Comparison of ENCODE assay signal across 1 cellular context in the genomic region with DNA sequence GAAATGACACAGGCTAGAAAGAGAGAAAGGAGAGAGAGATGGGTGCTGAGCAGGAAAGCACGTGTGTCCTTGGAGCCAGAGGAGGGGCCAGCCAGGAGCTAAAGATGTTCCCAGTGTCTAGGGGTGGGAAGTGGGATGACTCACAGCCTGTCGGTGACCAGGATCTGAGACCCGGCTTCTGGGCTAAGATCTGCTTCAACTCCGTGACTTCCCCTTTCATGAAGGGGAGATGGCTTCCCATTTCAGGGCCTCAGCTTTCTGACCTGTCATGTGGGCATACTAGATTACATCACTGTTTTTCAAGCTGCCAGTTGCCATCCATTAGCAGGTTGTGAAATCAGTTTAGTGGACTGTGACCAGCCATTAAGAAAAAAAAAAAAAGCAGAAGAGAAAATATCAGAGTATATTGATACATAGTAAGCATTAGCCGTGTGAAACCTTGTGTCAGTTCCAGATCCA.
TF ChIP-seq lines count a peak whose summit lies in the region.

No MANE protein-coding gene starts in this region.

TF ChIP-seq in K562, 482 proteins besides CTCF, POLR2A, EP300 and RAD21 (continued from another document and continues in another):
- TF ChIP-seq MNT (conservative IDR thresholded peaks at IDR 0.05) (peak in 1 of 2 experiments; percentile 52; a peak in 1 of 4 replicates), MTA2 (IDR thresholded peaks at IDR 0.05; ENCODE audit: low read depth) (no peak), ZBTB11 (CRISPR knock-in tag; IDR thresholded peaks at IDR 0.05) (no peak), ZNF778 (CRISPR knock-in tag; IDR thresholded peaks at IDR 0.05) (no peak), ARHGAP35 (IDR thresholded peaks at IDR 0.05; ENCODE audit: partially characterized antibody) (no peak), NCOA4 (IDR thresholded peaks at IDR 0.05; ENCODE audit: partially characterized antibody) (no peak), NR2C1 (IDR thresholded peaks at IDR 0.05) (no peak), NR2C1 (tag; IDR thresholded peaks at IDR 0.05) (no peak), NRF1 (conservative IDR thresholded peaks at IDR 0.05 in 1 of 2, IDR thresholded peaks at IDR 0.05 in 1 of 2) (no peak), ZNF134 (CRISPR knock-in tag; conservative IDR thresholded peaks at IDR 0.05) (no peak), PKNOX1 (IDR thresholded peaks at IDR 0.05) (peak; percentile 39; the same call in 1 of the 2 replicates), ZBED1 (IDR thresholded peaks at IDR 0.05) (no peak), MYC (IDR thresholded peaks at IDR 0.05; ENCODE audit: low read depth, low read length) (no peak), MYC (CRISPR knock-in tag; IDR thresholded peaks at IDR 0.05; ENCODE audit: borderline replicate concordance, low read depth) (no peak), ZNF384 (IDR thresholded peaks at IDR 0.05; ENCODE audit: low read depth, low read length) (0 out of 2 replicates have a peak, but pooled peaks have one; percentile 22), SMARCA4 (IDR thresholded peaks at IDR 0.05) (peak; percentile 40; the same call in 1 of the 2 replicates), XRCC4 (IDR thresholded peaks at IDR 0.05; ENCODE audit: extremely low read depth, insufficient read depth, insufficient read length) (no peak), KLF6 (CRISPR knock-in tag; IDR thresholded peaks at IDR 0.05; ENCODE audit: borderline replicate concordance) (no peak), SPI1 (IDR thresholded peaks at IDR 0.05; ENCODE audit: borderline replicate concordance, low read depth, low read length) (peak; percentile 97), KDM1A (IDR thresholded peaks at IDR 0.05) (peak in 1 of 2 experiments; percentile 13; a peak in 1 of 4 replicates), PML (IDR thresholded peaks at IDR 0.05; ENCODE audit: low read length) (no peak), NR2C2 (CRISPR knock-in tag; IDR thresholded peaks at IDR 0.05) (no peak), NR2C2 (tag; IDR thresholded peaks at IDR 0.05) (0 out of 2 replicates have a peak, but pooled peaks have one; percentile 25), CTBP1 (IDR thresholded peaks at IDR 0.05; ENCODE audit: borderline replicate concordance) (peak; percentile 61; the same call in 1 of the 2 replicates), SOX6 (IDR thresholded peaks at IDR 0.05) (peak; percentile 18; the same call in 1 of the 2 replicates), HDAC2 (IDR thresholded peaks at IDR 0.05) (peak; percentile 53; the same call in 1 of the 2 replicates), TCFL5 (CRISPR knock-in tag; conservative IDR thresholded peaks at IDR 0.05) (no peak), HNRNPLL (IDR thresholded peaks at IDR 0.05; ENCODE audit: low read depth, low read length, poor library complexity, severe bottlenecking) (no peak), POLR2H (tag; IDR thresholded peaks at IDR 0.05; ENCODE audit: low read depth) (no peak), RBFOX2 (IDR thresholded peaks at IDR 0.05; ENCODE audit: low read depth, low read length) (no peak), CEBPG (CRISPR knock-in tag; IDR thresholded peaks at IDR 0.05) (peak; percentile 66), CEBPG (tag; conservative IDR thresholded peaks at IDR 0.05 in 1 of 2, IDR thresholded peaks at IDR 0.05 in 1 of 2) (peak; percentile 88 to 95), ZBTB34 (CRISPR knock-in tag; IDR thresholded peaks at IDR 0.05) (no peak), ZC3H8 (IDR thresholded peaks at IDR 0.05) (no peak), KLF13 (tag; IDR thresholded peaks at IDR 0.05; ENCODE audit: borderline replicate concordance, low read depth) (no peak), RNF219 (CRISPR knock-in tag; IDR thresholded peaks at IDR 0.05) (no peak)
- TF ChIP-seq, protein P1, sequence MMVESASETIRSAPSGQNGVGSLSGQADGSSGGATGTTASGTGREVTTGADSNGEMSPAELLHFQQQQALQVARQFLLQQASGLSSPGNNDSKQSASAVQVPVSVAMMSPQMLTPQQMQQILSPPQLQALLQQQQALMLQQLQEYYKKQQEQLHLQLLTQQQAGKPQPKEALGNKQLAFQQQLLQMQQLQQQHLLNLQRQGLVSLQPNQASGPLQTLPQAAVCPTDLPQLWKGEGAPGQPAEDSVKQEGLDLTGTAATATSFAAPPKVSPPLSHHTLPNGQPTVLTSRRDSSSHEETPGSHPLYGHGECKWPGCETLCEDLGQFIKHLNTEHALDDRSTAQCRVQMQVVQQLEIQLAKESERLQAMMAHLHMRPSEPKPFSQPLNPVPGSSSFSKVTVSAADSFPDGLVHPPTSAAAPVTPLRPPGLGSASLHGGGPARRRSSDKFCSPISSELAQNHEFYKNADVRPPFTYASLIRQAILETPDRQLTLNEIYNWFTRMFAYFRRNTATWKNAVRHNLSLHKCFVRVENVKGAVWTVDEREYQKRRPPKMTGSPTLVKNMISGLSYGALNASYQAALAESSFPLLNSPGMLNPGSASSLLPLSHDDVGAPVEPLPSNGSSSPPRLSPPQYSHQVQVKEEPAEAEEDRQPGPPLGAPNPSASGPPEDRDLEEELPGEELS (CRISPR knock-in tag; IDR thresholded peaks at IDR 0.05; ENCODE audit: borderline replicate concordance), result no peak
- TF ChIP-seq, protein P2, sequence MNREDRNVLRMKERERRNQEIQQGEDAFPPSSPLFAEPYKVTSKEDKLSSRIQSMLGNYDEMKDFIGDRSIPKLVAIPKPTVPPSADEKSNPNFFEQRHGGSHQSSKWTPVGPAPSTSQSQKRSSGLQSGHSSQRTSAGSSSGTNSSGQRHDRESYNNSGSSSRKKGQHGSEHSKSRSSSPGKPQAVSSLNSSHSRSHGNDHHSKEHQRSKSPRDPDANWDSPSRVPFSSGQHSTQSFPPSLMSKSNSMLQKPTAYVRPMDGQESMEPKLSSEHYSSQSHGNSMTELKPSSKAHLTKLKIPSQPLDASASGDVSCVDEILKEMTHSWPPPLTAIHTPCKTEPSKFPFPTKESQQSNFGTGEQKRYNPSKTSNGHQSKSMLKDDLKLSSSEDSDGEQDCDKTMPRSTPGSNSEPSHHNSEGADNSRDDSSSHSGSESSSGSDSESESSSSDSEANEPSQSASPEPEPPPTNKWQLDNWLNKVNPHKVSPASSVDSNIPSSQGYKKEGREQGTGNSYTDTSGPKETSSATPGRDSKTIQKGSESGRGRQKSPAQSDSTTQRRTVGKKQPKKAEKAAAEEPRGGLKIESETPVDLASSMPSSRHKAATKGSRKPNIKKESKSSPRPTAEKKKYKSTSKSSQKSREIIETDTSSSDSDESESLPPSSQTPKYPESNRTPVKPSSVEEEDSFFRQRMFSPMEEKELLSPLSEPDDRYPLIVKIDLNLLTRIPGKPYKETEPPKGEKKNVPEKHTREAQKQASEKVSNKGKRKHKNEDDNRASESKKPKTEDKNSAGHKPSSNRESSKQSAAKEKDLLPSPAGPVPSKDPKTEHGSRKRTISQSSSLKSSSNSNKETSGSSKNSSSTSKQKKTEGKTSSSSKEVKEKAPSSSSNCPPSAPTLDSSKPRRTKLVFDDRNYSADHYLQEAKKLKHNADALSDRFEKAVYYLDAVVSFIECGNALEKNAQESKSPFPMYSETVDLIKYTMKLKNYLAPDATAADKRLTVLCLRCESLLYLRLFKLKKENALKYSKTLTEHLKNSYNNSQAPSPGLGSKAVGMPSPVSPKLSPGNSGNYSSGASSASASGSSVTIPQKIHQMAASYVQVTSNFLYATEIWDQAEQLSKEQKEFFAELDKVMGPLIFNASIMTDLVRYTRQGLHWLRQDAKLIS (CRISPR knock-in tag; IDR thresholded peaks at IDR 0.05), result 0 out of 2 replicates have a peak, but pooled peaks have one; percentile 45
- TF ChIP-seq, protein P3, sequence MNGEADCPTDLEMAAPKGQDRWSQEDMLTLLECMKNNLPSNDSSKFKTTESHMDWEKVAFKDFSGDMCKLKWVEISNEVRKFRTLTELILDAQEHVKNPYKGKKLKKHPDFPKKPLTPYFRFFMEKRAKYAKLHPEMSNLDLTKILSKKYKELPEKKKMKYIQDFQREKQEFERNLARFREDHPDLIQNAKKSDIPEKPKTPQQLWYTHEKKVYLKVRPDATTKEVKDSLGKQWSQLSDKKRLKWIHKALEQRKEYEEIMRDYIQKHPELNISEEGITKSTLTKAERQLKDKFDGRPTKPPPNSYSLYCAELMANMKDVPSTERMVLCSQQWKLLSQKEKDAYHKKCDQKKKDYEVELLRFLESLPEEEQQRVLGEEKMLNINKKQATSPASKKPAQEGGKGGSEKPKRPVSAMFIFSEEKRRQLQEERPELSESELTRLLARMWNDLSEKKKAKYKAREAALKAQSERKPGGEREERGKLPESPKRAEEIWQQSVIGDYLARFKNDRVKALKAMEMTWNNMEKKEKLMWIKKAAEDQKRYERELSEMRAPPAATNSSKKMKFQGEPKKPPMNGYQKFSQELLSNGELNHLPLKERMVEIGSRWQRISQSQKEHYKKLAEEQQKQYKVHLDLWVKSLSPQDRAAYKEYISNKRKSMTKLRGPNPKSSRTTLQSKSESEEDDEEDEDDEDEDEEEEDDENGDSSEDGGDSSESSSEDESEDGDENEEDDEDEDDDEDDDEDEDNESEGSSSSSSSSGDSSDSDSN (IDR thresholded peaks at IDR 0.05; ENCODE audit: borderline replicate concordance in 1 of 2, low read depth in 2 of 2, low read length in 2 of 2), result no peak
- TF ChIP-seq, protein P4, sequence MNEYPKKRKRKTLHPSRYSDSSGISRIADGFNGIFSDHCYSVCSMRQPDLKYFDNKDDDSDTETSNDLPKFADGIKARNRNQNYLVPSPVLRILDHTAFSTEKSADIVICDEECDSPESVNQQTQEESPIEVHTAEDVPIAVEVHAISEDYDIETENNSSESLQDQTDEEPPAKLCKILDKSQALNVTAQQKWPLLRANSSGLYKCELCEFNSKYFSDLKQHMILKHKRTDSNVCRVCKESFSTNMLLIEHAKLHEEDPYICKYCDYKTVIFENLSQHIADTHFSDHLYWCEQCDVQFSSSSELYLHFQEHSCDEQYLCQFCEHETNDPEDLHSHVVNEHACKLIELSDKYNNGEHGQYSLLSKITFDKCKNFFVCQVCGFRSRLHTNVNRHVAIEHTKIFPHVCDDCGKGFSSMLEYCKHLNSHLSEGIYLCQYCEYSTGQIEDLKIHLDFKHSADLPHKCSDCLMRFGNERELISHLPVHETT (CRISPR knock-in tag; conservative IDR thresholded peaks at IDR 0.05 in 1 of 2, IDR thresholded peaks at IDR 0.05 in 1 of 2), result no peak
